ENCODE assay signal across 9 cellular contexts in genomic region chr4:106201373-106201772, GRCh38.
DNase-seq lines count a peak whose midpoint lies in the region; ATAC-seq, FAIRE-seq and TF ChIP-seq lines count a peak whose summit lies in the region.
"Had no signal": no experiment of that assay in that cellular context is flagged by ENCODE, and none has a peak within 500 bp of the region (broad histone marks: within the 10 kb centered on the region; RNA-seq: fewer than 3 reads in every experiment).

No MANE protein-coding gene starts in this region.

- no peak overlapping the region for H3K4me2 ChIP-seq in GM12878 (ENCODE audit: control insufficient read depth, insufficient read depth)

- no peaks in the 10 kb centered on the region for H3K4me1 ChIP-seq in GM12878 (ENCODE audit: control insufficient read depth, insufficient read depth, low read length)

- RAD21 ChIA-PET in GM12878 (lab: Charles Lee; ENCODE audit: unreplicated experiment) = interaction anchor here (0.9 to 1.1 kb wide), 2 partner anchors 479 to 681 kb away, joined by 3 to 4 read pairs; no protein-coding TSS in a partner anchor

- H3K27ac ChIP-seq in GM12878 (ENCODE audit: control insufficient read depth, insufficient read depth) = no peak overlapping the region

- no peaks in the 10 kb centered on the region for H3K79me2 ChIP-seq in GM12878 (ENCODE audit: control insufficient read depth, insufficient read depth, low read length)

- no peak for DNase-seq in GM10248 (ENCODE audit: extremely low spot score)
- peak; percentile 6 for DNase-seq in M059J (ENCODE audit: low read depth)
- DNase-seq in GM12878 (ENCODE audit: low read depth, low spot score) = no peak
- DNase-seq in nephron progenitor cell = no peak
- DNase-seq in mucosa of gallbladder (ENCODE audit: low spot score) = no peak
- no peak for DNase-seq in putamen (ENCODE audit: low spot score)
- no peak for DNase-seq in stimulated activated naive CD8-positive, alpha-beta T cell treated with anti-CD3 and anti-CD28 coated beads, Interleukin-15, amount 100 ng/mL, for 72 hours
- DNase-seq in medulla oblongata (ENCODE audit: extremely low spot score) = no peak
- DNase-seq: activated CD8-positive, alpha-beta memory T cell treated with anti-CD3 and anti-CD28 coated beads for 24 hours had no signal

- H3K27ac Mint-ChIP-seq in nephron progenitor cell = no peak overlapping the region
- H3K27ac Mint-ChIP-seq in stimulated activated naive CD8-positive, alpha-beta T cell treated with anti-CD3 and anti-CD28 coated beads, Interleukin-15, amount 100 ng/mL, for 72 hours = no peak overlapping the region

- no peaks in the 10 kb centered on the region for H4K20me1 ChIP-seq in GM12878 (ENCODE audit: control insufficient read depth, insufficient read depth)

- no peak for TF ChIP-seq EP300 in GM12878 (IDR thresholded peaks at IDR 0.05; ENCODE audit: borderline replicate concordance in 1 of 2, control insufficient read depth in 1 of 2, low read depth in 2 of 2, low read length in 2 of 2)

- H3K9ac ChIP-seq in GM12878 (ENCODE audit: control insufficient read depth, insufficient read depth, low read length) = no peak overlapping the region

- no peak for FAIRE-seq in GM12878 (lab: Jason Lieb, UNC)

- no peak overlapping the region for H3K4me3 ChIP-seq in GM12878

- H3K27me3 ChIP-seq in GM12878 (replicated peaks in 1 of 2; ENCODE audit: control insufficient read depth in 2 of 2, insufficient read depth in 2 of 2, low read length in 1 of 2) = no peaks in the 10 kb centered on the region

- SMC1A ChIA-PET in GM12878 (lab: Charles Lee; ENCODE audit: uncharacterized antibody, unreplicated experiment) = interaction anchor here (0.6 to 1.3 kb wide), 4 partner anchors 11 to 1245 kb away, joined by 3 to 4 read pairs (median 4); no protein-coding TSS in a partner anchor

- TF ChIP-seq CTCF in GM10248 (IDR thresholded peaks at IDR 0.05; ENCODE audit: control extremely low read depth, extremely low read depth, low read depth, missing control alignments) (peak; percentile 36), GM12878 (IDR thresholded peaks at IDR 0.05 in 2 of 3, conservative IDR thresholded peaks at IDR 0.05 in 1 of 3; ENCODE audit: control insufficient read depth in 2 of 3, extremely low read depth in 1 of 3, insufficient read depth in 1 of 3, low read depth in 3 of 3, low read length in 3 of 3) (peak; percentile 17 to 52 (median 40); a peak in 4 of 6 replicates), nephron progenitor cell (IDR thresholded peaks at IDR 0.05) (peak; percentile 36)

- no peaks in the 10 kb centered on the region for H3K9me3 ChIP-seq in GM12878 (replicated peaks; ENCODE audit: control insufficient read depth, insufficient read depth, low read length)

- no peaks in the 10 kb centered on the region for H3K9me3 Mint-ChIP-seq in nephron progenitor cell
- H3K9me3 Mint-ChIP-seq in stimulated activated naive CD8-positive, alpha-beta T cell treated with anti-CD3 and anti-CD28 coated beads, Interleukin-15, amount 100 ng/mL, for 72 hours = no peaks in the 10 kb centered on the region

- TF ChIP-seq RAD21 in GM12878 (IDR thresholded peaks at IDR 0.05; ENCODE audit: insufficient read depth, low read depth, low read length) = peak; percentile 66

- H3K36me3 ChIP-seq in GM12878 (ENCODE audit: control insufficient read depth in 2 of 2, insufficient read depth in 2 of 2, low read length in 1 of 2) = no peaks in the 10 kb centered on the region

- intact Hi-C loops in GM12878 (cut with micrococcal nuclease; ENCODE audit: unreplicated experiment) = loop anchor here (10.0 kb wide), 1 partner anchor 677 kb away; no protein-coding TSS in a partner anchor

- BruUV-seq in GM12878 (replicated peaks; lab: Mats Ljungman, UMichigan) = no TSS peak

- no peak for TF ChIP-seq POLR2A in GM12878 (IDR thresholded peaks at IDR 0.05; ENCODE audit: low read depth, low read length)

- peak; percentile 66; the same call in 2 of the 3 replicates for ATAC-seq in GM12878
- no peak for ATAC-seq in stimulated activated naive CD8-positive, alpha-beta T cell treated with anti-CD3 and anti-CD28 coated beads, Interleukin-15, amount 100 ng/mL, for 72 hours

- in situ Hi-C loops in GM12878 (cut with MboI) = no loop called here

- peaks cover 8% of the 10 kb centered on the region for H3K36me3 Mint-ChIP-seq in nephron progenitor cell (ENCODE audit: low read depth)

- no peak overlapping the region for H3K4me3 Mint-ChIP-seq in nephron progenitor cell
- no peak overlapping the region for H3K4me3 Mint-ChIP-seq in stimulated activated naive CD8-positive, alpha-beta T cell treated with anti-CD3 and anti-CD28 coated beads, Interleukin-15, amount 100 ng/mL, for 72 hours

- POLR2A ChIA-PET in GM10248 (lab: Yijun Ruan, JAX) = no interaction called here
- POLR2A ChIA-PET in GM12878 (lab: Charles Lee) = no interaction called here

- no peaks in the 10 kb centered on the region for H3K4me1 Mint-ChIP-seq in nephron progenitor cell
- no peaks in the 10 kb centered on the region for H3K4me1 Mint-ChIP-seq in stimulated activated naive CD8-positive, alpha-beta T cell treated with anti-CD3 and anti-CD28 coated beads, Interleukin-15, amount 100 ng/mL, for 72 hours

- CTCF ChIA-PET in GM10248 (lab: Yijun Ruan, JAX) (interaction anchor here (1.0 to 1.2 kb wide), 3 partner anchors 8 to 37 kb away, joined by 3 to 4 read pairs (median 3); no protein-coding TSS in a partner anchor), GM12878 (lab: Yijun Ruan, JAX) (interaction anchor here (0.7 to 1.2 kb wide), 6 partner anchors 9 to 680 kb away, joined by 3 to 5 read pairs (median 3); no protein-coding TSS in a partner anchor)

- no peaks in the 10 kb centered on the region for H3K27me3 Mint-ChIP-seq in nephron progenitor cell (ENCODE audit: low read depth, poor library complexity)
- H3K27me3 Mint-ChIP-seq in stimulated activated naive CD8-positive, alpha-beta T cell treated with anti-CD3 and anti-CD28 coated beads, Interleukin-15, amount 100 ng/mL, for 72 hours = no peaks in the 10 kb centered on the region

- H2AFZ ChIP-seq in GM12878 (ENCODE audit: control insufficient read depth, low read depth, low read length) = no peak overlapping the region

TF ChIP-seq in GM12878, 131 proteins besides CTCF, POLR2A, EP300 and RAD21:
- TF ChIP-seq SMC3 (IDR thresholded peaks at IDR 0.05; ENCODE audit: borderline replicate concordance, low read length) (peak; percentile 15; the same call in 1 of the 2 replicates), IRF5 (IDR thresholded peaks at IDR 0.05; ENCODE audit: borderline replicate concordance) (no peak)
